In the genomic region with DNA sequence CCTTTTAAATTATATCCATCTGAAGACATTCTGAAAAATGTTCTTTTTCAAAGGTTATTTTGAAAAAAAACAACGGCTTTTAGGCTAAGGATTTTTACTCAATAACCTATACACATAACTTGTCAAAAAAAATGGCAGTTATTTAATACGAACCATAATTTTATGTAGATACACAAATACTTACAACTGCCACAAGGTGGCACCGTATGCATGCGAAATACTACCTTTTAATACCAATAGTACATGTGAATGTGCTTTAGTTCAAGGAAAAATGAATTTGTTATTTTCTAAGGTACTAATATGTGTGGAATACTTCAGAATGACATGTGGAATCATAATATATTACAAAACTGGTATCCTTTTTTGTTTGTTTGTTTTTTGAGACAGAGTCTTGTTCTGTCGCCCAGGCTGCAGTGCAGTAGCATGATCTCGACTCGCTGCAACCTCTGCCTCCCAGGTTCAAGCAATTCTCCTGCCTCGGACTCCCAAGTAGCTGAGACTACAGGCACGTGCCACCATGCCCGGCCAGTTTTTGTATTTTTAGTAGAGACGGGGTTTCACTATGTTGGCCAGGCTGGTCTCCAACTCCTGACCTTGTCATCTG, we compare ENCODE assay signal across 8 cellular contexts. TPM values are rescaled to one million over a fixed set of nuclear protein-coding genes. Genes with fewer than 3 reads are reported as not detected.
A peak's percentile ranks its signal among the peaks of the same experiment; 100 is the strongest.
DNase-seq lines count a peak whose midpoint lies in the region; ATAC-seq, FAIRE-seq and TF ChIP-seq lines count a peak whose summit lies in the region.

No MANE protein-coding gene starts in this region.

- DNase-seq in CD1c-positive myeloid dendritic cell (ENCODE audit: extremely low spot score) (peak; percentile 57), GM18507 (ENCODE audit: extremely low spot score, insufficient read length, low read depth) (no peak), NCI-H1694 treated with DMSO at 0.1 percent for 48 hours (lab: John Stamatoyannopoulos, UW) (peak; percentile 44), fibroblast of peridontal ligament (ENCODE audit: extremely low read depth) (peak; percentile 85), progenitor cell of endocrine pancreas (ENCODE audit: low spot score, unreplicated experiment) (no peak), NCI-H226 (no peak)
- DNase-seq in activated CD4-positive, alpha-beta T cell treated with anti-CD3 and anti-CD28 coated beads for 48 hours, result peak; percentile 46

- TF ChIP-seq CTCF in progenitor cell of endocrine pancreas (IDR thresholded peaks at IDR 0.05; ENCODE audit: unreplicated experiment), result peak; percentile 75

- ATAC-seq in GM18505 (IDR thresholded peaks at IDR 0.05; ENCODE audit: unreplicated experiment), result no peak

- TF ChIP-seq POLR2A in GM18505 (IDR thresholded peaks at IDR 0.05; ENCODE audit: borderline replicate concordance, extremely low read depth, insufficient read depth, insufficient read length), result no peak

- no peak overlapping the region for H3K4me3 Mint-ChIP-seq in progenitor cell of endocrine pancreas (ENCODE audit: low read depth)

- H3K4me1 Mint-ChIP-seq in progenitor cell of endocrine pancreas (ENCODE audit: low read depth), result peaks cover 14% of the 10 kb centered on the region

- H3K9me3 Mint-ChIP-seq in progenitor cell of endocrine pancreas (ENCODE audit: low read depth), result no peaks in the 10 kb centered on the region

- H3K27me3 Mint-ChIP-seq in progenitor cell of endocrine pancreas, result no peaks in the 10 kb centered on the region

- no peak overlapping the region for H3K27ac Mint-ChIP-seq in progenitor cell of endocrine pancreas

- peak; percentile 46 for FAIRE-seq in GM18507 (lab: Jason Lieb, UNC)

- H3K36me3 Mint-ChIP-seq in progenitor cell of endocrine pancreas (ENCODE audit: insufficient read depth), result no peaks in the 10 kb centered on the region

RNA-seq across cellular contexts. Expression of a gene that starts 4.6 kb away (rescaled TPM):
- total RNA-seq in progenitor cell of endocrine pancreas, result 28.1 and 32.5 TPM in 2 replicates

Comparison
In these comparisons a context has a peak if more than half of its experiments do, and no peak if none do; other contexts are left out.
1. DNase-seq: peak in CD1c-positive myeloid dendritic cell (single experiment), NCI-H1694 treated with DMSO at 0.1 percent for 48 hours (single experiment), activated CD4-positive, alpha-beta T cell treated with anti-CD3 and anti-CD28 coated beads for 48 hours (single experiment) and fibroblast of peridontal ligament (single experiment); none in GM18507 (single experiment), progenitor cell of endocrine pancreas (single experiment) and NCI-H226 (single experiment).